18 cellular contexts compared by ENCODE assay signal in genomic region chr4:158189409-158189808, GRCh38.
"Had no signal": no experiment of that assay in that cellular context is flagged by ENCODE, and none has a peak within 500 bp of the region (broad histone marks: within the 10 kb centered on the region; RNA-seq: fewer than 3 reads in every experiment).

No MANE protein-coding gene starts in this region.

- ATAC-seq: activated T-cell treated with anti-CD3 and anti-CD28 coated beads, Interleukin-2, amount 50 U/mL, for 72 hours; SK-N-SH treated with all-trans-retinoic acid at 6 μM for 48 hours had no signal

- DNase-seq: activated B cell treated with CpG ODN at 0.5 μM for 24 hours; activated CD4-positive, alpha-beta T cell treated with anti-CD3 and anti-CD28 coated beads for 1 hour; activated CD4-positive, alpha-beta T cell treated with anti-CD3 and anti-CD28 coated beads, Interleukin-2, amount 10 ng/mL, durations not matched to agents 24 days and 14 days; activated CD4-positive, alpha-beta T cell treated with anti-CD3 and anti-CD28 coated beads, Interleukin-2, amount 50 U/mL, for 48 hours; activated gamma-delta T cell treated with Interleukin-2 at 50 U/mL for 16 hours; activated naive CD4-positive, alpha-beta T cell treated with anti-CD3 and anti-CD28 coated beads, Interleukin-2, amount 10 ng/mL, durations not matched to agents 7 days and 5 days; activated naive CD8-positive, alpha-beta T cell treated with anti-CD3 and anti-CD28 coated beads for 36 hours; activated T-cell treated with anti-CD3 and anti-CD28 coated beads, Interleukin-2, amount 50 U/mL, for 72 hours; KBM-7; NCI-H1048; NCI-H146; NCI-H187 treated with DMSO at 0.1 percent for 48 hours; NCI-H2081 treated with DMSO at 0.1 percent for 48 hours; NCI-H446; NCI-H524; Peyer's patch; Right ventricle myocardium superior had no signal
